ENCODE assay signal across 8 cellular contexts in the genomic region with DNA sequence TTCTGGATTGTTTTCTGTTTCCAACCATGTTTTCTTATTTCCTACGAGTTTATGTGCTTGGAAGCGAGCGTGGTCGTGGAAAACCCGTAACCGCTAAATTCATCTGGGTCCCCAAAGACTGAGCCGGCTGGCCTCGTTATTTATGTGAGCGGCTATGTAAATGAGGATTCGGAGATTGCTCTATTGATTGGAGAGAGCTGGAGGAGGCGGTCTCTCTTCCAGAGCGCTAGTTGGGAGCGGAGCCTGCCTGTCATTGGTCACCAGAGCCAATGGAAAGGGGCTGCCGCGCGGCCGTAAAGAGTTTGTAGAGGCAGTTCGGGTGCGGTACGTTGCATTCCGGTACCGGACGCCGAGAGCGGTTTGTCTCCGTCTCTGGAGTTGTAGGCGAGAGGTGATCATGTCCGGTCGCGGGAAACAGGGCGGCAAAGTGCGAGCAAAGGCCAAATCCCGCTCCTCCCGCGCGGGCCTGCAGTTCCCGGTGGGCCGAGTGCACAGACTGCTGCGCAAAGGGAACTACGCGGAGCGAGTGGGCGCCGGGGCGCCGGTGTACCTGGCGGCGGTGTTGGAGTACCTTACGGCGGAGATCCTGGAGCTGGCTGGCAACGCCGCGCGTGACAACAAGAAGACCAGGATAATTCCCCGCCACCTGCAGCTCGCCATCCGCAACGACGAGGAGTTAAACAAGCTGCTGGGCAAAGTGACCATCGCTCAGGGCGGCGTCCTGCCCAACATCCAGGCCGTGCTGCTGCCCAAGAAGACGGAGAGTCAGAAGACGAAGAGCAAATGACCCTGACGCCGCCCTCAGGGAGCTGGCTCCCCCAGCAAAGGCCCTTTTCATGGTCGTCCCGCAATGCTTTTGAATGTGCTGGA. TPM values are rescaled to one million over a fixed set of nuclear protein-coding genes. Genes with fewer than 3 reads are reported as not detected.
DNase-seq lines count a peak whose midpoint lies in the region; ATAC-seq and TF ChIP-seq lines count a peak whose summit lies in the region.

No MANE protein-coding gene starts in this region.

- H3K4me3 Mint-ChIP-seq in nephron progenitor cell = peak overlapping the region; percentile 99

- peaks cover 62% of the 10 kb centered on the region for H3K4me1 Mint-ChIP-seq in nephron progenitor cell

- peaks cover 13% of the 10 kb centered on the region for H3K4me1 ChIP-seq in A673 (ENCODE audit: insufficient read depth, low read length, poor library complexity, severe bottlenecking)

- peak overlapping the region; percentile 58 for H3K27ac ChIP-seq in A673 (ENCODE audit: low read depth, low read length, poor library complexity, severe bottlenecking)

- peak; percentile 94 for DNase-seq in A673 (ENCODE audit: low spot score)
- peak; percentile 96 for DNase-seq in RPMI8226
- peak; percentile 85 for DNase-seq in activated gamma-delta T cell treated with Interleukin-2 at 50 U/mL for 16 hours
- DNase-seq in foreskin fibroblast = peak; percentile 95 to 98
- peak; percentile 88 for DNase-seq in nephron progenitor cell
- DNase-seq in stimulated activated naive CD8-positive, alpha-beta T cell treated with anti-CD3 and anti-CD28 coated beads, Interleukin-15, Interleukin-2, amounts not matched to agents 100 U/mL and 50 U/mL, for 24 hours = peak; percentile 87

- POLR2A ChIA-PET in A673 (lab: Charles Lee; ENCODE audit: low non-redundant PET) = no interaction called here

- no peaks in the 10 kb centered on the region for H3K36me3 ChIP-seq in A673 (ENCODE audit: insufficient read depth, low read length, poor library complexity, severe bottlenecking)

- no peaks in the 10 kb centered on the region for H3K36me3 Mint-ChIP-seq in nephron progenitor cell (ENCODE audit: low read depth)

- TF ChIP-seq CTCF in A673 (conservative IDR thresholded peaks at IDR 0.05; ENCODE audit: low read depth, low read length) = no peak
- no peak for TF ChIP-seq CTCF in foreskin fibroblast (IDR thresholded peaks at IDR 0.05; ENCODE audit: low read depth, low read length)
- TF ChIP-seq CTCF in nephron progenitor cell (IDR thresholded peaks at IDR 0.05) = no peak

- ATAC-seq in GM18909 (IDR thresholded peaks at IDR 0.05; ENCODE audit: poor library complexity, unreplicated experiment) = peak; percentile 64
- ATAC-seq in HG03159 (IDR thresholded peaks at IDR 0.05; ENCODE audit: unreplicated experiment) = peak; percentile 59
- ATAC-seq in stimulated activated naive CD8-positive, alpha-beta T cell treated with anti-CD3 and anti-CD28 coated beads, Interleukin-15, Interleukin-2, amounts not matched to agents 100 U/mL and 50 U/mL, for 24 hours = peak; percentile 65

- H3K27me3 ChIP-seq in A673 (replicated peaks; ENCODE audit: insufficient read depth, low read depth, low read length, poor library complexity) = no peaks in the 10 kb centered on the region

- H3K27ac Mint-ChIP-seq in nephron progenitor cell = peak overlapping the region; percentile 99

- H3K9me3 ChIP-seq in A673 (ENCODE audit: low read depth, low read length, poor library complexity, severe bottlenecking) = no peaks in the 10 kb centered on the region

- BruUV-seq in A673 (replicated peaks; lab: Mats Ljungman, UMichigan) = TSS peak; percentile 86

- H3K9me3 Mint-ChIP-seq in nephron progenitor cell = peaks cover 4% of the 10 kb centered on the region

- intact Hi-C loops in A673 (cut with micrococcal nuclease; ENCODE audit: unreplicated experiment) = no loop called here

- peaks cover 6% of the 10 kb centered on the region for H3K27me3 Mint-ChIP-seq in nephron progenitor cell (ENCODE audit: low read depth, poor library complexity)

- H3K4me3 ChIP-seq in A673 (ENCODE audit: low read depth, low read length, poor library complexity, severe bottlenecking) (peak overlapping the region; percentile 71), foreskin fibroblast (ENCODE audit: low read depth in 1 of 2, low read length in 2 of 2) (peak overlapping the region; percentile 84 to 90)

- CTCF ChIA-PET in A673 (lab: Charles Lee) = no interaction called here

RNA-seq across cellular contexts. Expression of gene WBP11, which starts 29.0 kb away (rescaled TPM):
- total RNA-seq in A673 (2021) = 144 and 150 TPM in 2 replicates

RNA-seq across cellular contexts. Expression of gene C12orf60, which starts 29.2 kb away (rescaled TPM):
- total RNA-seq in A673 (2021) = 1.9 and 2.2 TPM in 2 replicates

RNA-seq across cellular contexts. Expression of gene SMCO3, which starts 39.7 kb away (rescaled TPM):
- total RNA-seq in A673 (2021) = not detected in 2 replicates

Comparison
In these comparisons a context has a peak if more than half of its experiments do, and no peak if none do; other contexts are left out.
1. Peak in every context shown above with its lines: DNase-seq, ATAC-seq, H3K4me3 ChIP-seq and H3K27ac ChIP-seq.